In genomic region chr2:144513388-144514100, GRCh38 we compare ENCODE assay signal across 11 cellular contexts. TPM values are rescaled to one million over a fixed set of nuclear protein-coding genes. Genes with fewer than 3 reads are reported as not detected.
DNase-seq lines count a peak whose midpoint lies in the region; ATAC-seq and TF ChIP-seq lines count a peak whose summit lies in the region.
"Had no signal": no experiment of that assay in that cellular context is flagged by ENCODE, and none has a peak within 500 bp of the region (broad histone marks: within the 10 kb centered on the region; RNA-seq: fewer than 3 reads in every experiment).

No MANE protein-coding gene starts in this region.

- no peak overlapping the region for H2BK120ac ChIP-seq in mesendoderm (ENCODE audit: low read depth, low read length)

- H2BK15ac ChIP-seq in mesendoderm (replicated peaks; ENCODE audit: low read depth), result no peak overlapping the region

- H3K56ac ChIP-seq in mesendoderm (ENCODE audit: low read length), result peak overlapping the region; percentile 2

- no peak overlapping the region for H3K18ac ChIP-seq in mesendoderm (ENCODE audit: low read length)

- TF ChIP-seq CTCF in thyroid gland (IDR thresholded peaks at IDR 0.05), result no peak

- WGBS in ectodermal cell, 2 experiments, result 6 to 8% methylated on average over 18 of the region's 18 CpGs
- WGBS in mesendoderm (ENCODE audit: extremely low coverage, insufficient coverage, low lambda C conversion rate), result no CpG with 5 or more reads among the region's 18 CpGs
- 45 to 46% methylated on average over 18 of the region's 18 CpGs for WGBS in thyroid gland, 2 donors

- no peak for TF ChIP-seq POLR2A in thyroid gland (IDR thresholded peaks at IDR 0.05)

- no peaks in the 10 kb centered on the region for H3K9me3 ChIP-seq in ectodermal cell (ENCODE audit: control insufficient read depth, low read length)
- no peaks in the 10 kb centered on the region for H3K9me3 ChIP-seq in thyroid gland

- H3K36me3 ChIP-seq in ectodermal cell (ENCODE audit: control insufficient read depth, insufficient read depth, low read length), result no peaks in the 10 kb centered on the region
- H3K36me3 ChIP-seq in mesendoderm (ENCODE audit: control insufficient read depth, insufficient read depth, low read length), result no peaks in the 10 kb centered on the region
- no peaks in the 10 kb centered on the region for H3K36me3 ChIP-seq in thyroid gland

- H4K8ac ChIP-seq in mesendoderm (ENCODE audit: low read depth, low read length), result no peak overlapping the region

- no peak for ATAC-seq in esophagus mucosa
- no peak for ATAC-seq in GM21423 (IDR thresholded peaks at IDR 0.05; ENCODE audit: unreplicated experiment)
- ATAC-seq: stimulated activated effector memory CD8-positive, alpha-beta T cell treated with anti-CD3 and anti-CD28 coated beads, Interleukin-12 subunit alpha, Interleukin-12 subunit beta, amount 100 ng/mL, for 72 hours had no signal

- H3K9ac ChIP-seq in mesendoderm (ENCODE audit: low read length), result no peak overlapping the region

- H3K27ac ChIP-seq in ectodermal cell (ENCODE audit: insufficient read depth, low read depth, low read length, poor library complexity, severe bottlenecking) (peak overlapping the region; percentile 31), mesendoderm (ENCODE audit: low read depth, low read length) (no peak overlapping the region), thyroid gland (peak overlapping the region; percentile 80 to 94 (median 89))
- H3K27ac ChIP-seq: epithelial cell of prostate had no signal

- no peaks in the 10 kb centered on the region for H3K79me2 ChIP-seq in mesendoderm (ENCODE audit: control insufficient read depth, insufficient read depth, low read length)

- peak overlapping the region; percentile 18 for H3K4me2 ChIP-seq in mesendoderm (ENCODE audit: low read length)

- no peaks in the 10 kb centered on the region for H3K79me1 ChIP-seq in mesendoderm (ENCODE audit: low read length)

- intact Hi-C loops in thyroid gland (cut with DNase I), result loop anchor here (10.0 kb wide), 1 partner anchor 179 kb away; a partner anchor contains a TSS

- H3K23ac ChIP-seq in mesendoderm (ENCODE audit: low read length), result no peak overlapping the region

- H2AK5ac ChIP-seq in mesendoderm (ENCODE audit: low read length), result no peak overlapping the region

- peak; percentile 19 for DNase-seq in NOMO-1 treated with DMSO at 0.1 percent for 48 hours (lab: John Stamatoyannopoulos, UW; ENCODE audit: unreplicated experiment)
- no peak for DNase-seq in NOMO-1 treated with dmso at 0.1 percent for 144 hours (lab: John Stamatoyannopoulos, UW; ENCODE audit: unreplicated experiment)
- DNase-seq in mesendoderm, result peak; percentile 65
- no peak for DNase-seq in thyroid gland
- DNase-seq in mucosa of gallbladder (ENCODE audit: low spot score), result no peak
- DNase-seq: 8988T had no signal

- peaks cover 44% of the 10 kb centered on the region for H3K4me1 ChIP-seq in ectodermal cell (ENCODE audit: control insufficient read depth, insufficient read depth, low read length)
- H3K4me1 ChIP-seq in mesendoderm (ENCODE audit: control insufficient read depth, low read depth, low read length), result peaks cover 18% of the 10 kb centered on the region
- peaks cover 0 to 13% of the 10 kb centered on the region in 2 donors for H3K4me1 ChIP-seq in thyroid gland

- H3K4ac ChIP-seq in mesendoderm (ENCODE audit: low read depth, low read length), result no peak overlapping the region

- H3K27me3 ChIP-seq in ectodermal cell (ENCODE audit: control insufficient read depth, insufficient read depth, low read length, poor library complexity, severe bottlenecking) (no peaks in the 10 kb centered on the region), mesendoderm (ENCODE audit: insufficient read depth, low read length, poor library complexity) (peaks cover 29% of the 10 kb centered on the region), thyroid gland (peaks cover 7% of the 10 kb centered on the region)

- peak overlapping the region; percentile 67 for H3K4me3 ChIP-seq in ectodermal cell (ENCODE audit: insufficient read depth, low read depth, low read length)
- H3K4me3 ChIP-seq in mesendoderm (ENCODE audit: low read length), result no peak overlapping the region
- H3K4me3 ChIP-seq in thyroid gland (replicated peaks in 1 of 3), result peak overlapping the region in 1 of 3 donors; percentile 8

- H2BK5ac ChIP-seq in mesendoderm (ENCODE audit: low read length), result no peak overlapping the region

- no peak overlapping the region for H4K5ac ChIP-seq in mesendoderm (ENCODE audit: low read length)

RNA-seq across cellular contexts. Expression of gene ZEB2, which starts 6.4 kb away (rescaled TPM):
- 134 TPM for polyA plus RNA-seq in ectodermal cell (2013, experiment 1 of 4)
- 125 TPM for polyA plus RNA-seq in ectodermal cell (2013, experiment 2 of 4)
- polyA plus RNA-seq in ectodermal cell (2013, experiment 3 of 4), result 87.6 TPM
- 98.3 TPM for polyA plus RNA-seq in ectodermal cell (2013, experiment 4 of 4)
- 0.74 TPM for polyA plus RNA-seq in mesendoderm (2013, experiment 1 of 2)
- 0.83 TPM for polyA plus RNA-seq in mesendoderm (2013, experiment 2 of 2)
- total RNA-seq in thyroid gland (10 to 100 TPM; 21.7 to 52.1 (median 37.9) TPM), esophagus mucosa (6.5 TPM), mucosa of gallbladder (91.0 TPM)

Comparison
In these comparisons a context has a peak if more than half of its experiments do, and no peak if none do; other contexts are left out.
1. DNase-seq: peak in NOMO-1 treated with DMSO at 0.1 percent for 48 hours (single experiment) and mesendoderm (single experiment); none in NOMO-1 treated with dmso at 0.1 percent for 144 hours (single experiment), thyroid gland (0 of 2) and mucosa of gallbladder (single experiment).